Comparison of ENCODE assay signal across 8 cellular contexts in genomic region chr17:83083368-83084201, GRCh38. TPM values are rescaled to one million over a fixed set of nuclear protein-coding genes. Genes with fewer than 3 reads are reported as not detected.
DNase-seq lines count a peak whose midpoint lies in the region; ATAC-seq and TF ChIP-seq lines count a peak whose summit lies in the region.

No MANE protein-coding gene starts in this region.

- H3K4me3 ChIP-seq in Caco-2 (ENCODE audit: low read depth, low read length) (no peak overlapping the region), iPS-20b (ENCODE audit: low read length) (no peak overlapping the region)

- peak overlapping the region; percentile 65 for H3K9ac ChIP-seq in iPS-20b (ENCODE audit: low read depth, low read length)

- H3K27me3 ChIP-seq in Caco-2 (replicated peaks; ENCODE audit: control insufficient read depth, insufficient read depth, low read length) (no peaks in the 10 kb centered on the region), iPS-20b (ENCODE audit: insufficient read depth, low read length) (peaks cover 31% of the 10 kb centered on the region)

- H3K4me1 ChIP-seq in Caco-2 (peaks cover 65% of the 10 kb centered on the region), iPS-20b (ENCODE audit: insufficient read depth, low read length) (peaks cover 11% of the 10 kb centered on the region)

- BruUV-seq in Caco-2 (replicated peaks; lab: Mats Ljungman, UMichigan): no TSS peak

- H3K36me3 ChIP-seq in Caco-2 (ENCODE audit: control insufficient read depth, insufficient read depth, low read length) (peaks cover 5% of the 10 kb centered on the region), iPS-20b (ENCODE audit: insufficient read depth, low read depth, low read length) (no peaks in the 10 kb centered on the region)

- H3K4me3 Mint-ChIP-seq in Caco-2 (ENCODE audit: unreplicated experiment): peak overlapping the region; percentile 55

- CTCF ChIA-PET in Caco-2 (lab: Charles Lee): interaction anchor here (0.6 to 1.4 kb wide), 3 partner anchors 91 to 565 kb away, joined by 3 read pairs; no protein-coding TSS in a partner anchor
- CTCF ChIA-PET in RWPE1 (lab: Yijun Ruan, JAX): interaction anchor here (0.7 kb wide), 1 partner anchor 353 kb away, joined by 3 read pairs; no protein-coding TSS in a partner anchor

- H3K4me1 Mint-ChIP-seq in Caco-2 (ENCODE audit: low read depth, unreplicated experiment): peaks cover 33% of the 10 kb centered on the region

- H3K9me3 Mint-ChIP-seq in Caco-2 (ENCODE audit: unreplicated experiment): no peaks in the 10 kb centered on the region

- H3K27me3 Mint-ChIP-seq in Caco-2 (ENCODE audit: insufficient read depth, unreplicated experiment): no peaks in the 10 kb centered on the region

- H3K27ac ChIP-seq in RWPE1: peak overlapping the region; percentile 90
- H3K27ac ChIP-seq in iPS-20b (ENCODE audit: low read length): no peak overlapping the region

- TF ChIP-seq CTCF in Caco-2 (IDR thresholded peaks at IDR 0.05; ENCODE audit: insufficient read depth in 1 of 2, low read depth in 1 of 2, low read length in 1 of 2, severe bottlenecking in 1 of 2, unreplicated experiment in 1 of 2) (no peak), RWPE1 (conservative IDR thresholded peaks at IDR 0.05; ENCODE audit: low read depth) (no peak)

- DNase-seq in Caco-2: peak; percentile 72 to 77
- peak; percentile 75 for DNase-seq in RWPE1 (ENCODE audit: low spot score)
- peak; percentile 93 for DNase-seq in amniotic epithelial cell (ENCODE audit: low read depth)
- peak; percentile 66 for DNase-seq in stimulated activated CD8-positive, alpha-beta memory T cell treated with anti-CD3 and anti-CD28 coated beads, Interleukin-12 subunit alpha, Interleukin-12 subunit beta, amount 100 ng/mL, for 4 hours (ENCODE audit: low read depth)
- no peak for DNase-seq in NAMALWA (ENCODE audit: low spot score)

- no peak for ATAC-seq in GM21526 (IDR thresholded peaks at IDR 0.05; ENCODE audit: low FRiP score, unreplicated experiment)
- no peak for ATAC-seq in HG02678 (IDR thresholded peaks at IDR 0.05; ENCODE audit: unreplicated experiment)

- POLR2A ChIA-PET in Caco-2 (lab: Charles Lee) (interaction anchor here (0.5 to 1.1 kb wide), 2 partner anchors 8 to 56 kb away, joined by 4 to 5 read pairs; no protein-coding TSS in a partner anchor), RWPE1 (lab: Yijun Ruan, JAX; ENCODE audit: low non-redundant PET) (no interaction called here)

- peaks cover 52% of the 10 kb centered on the region for H3K36me3 Mint-ChIP-seq in Caco-2 (ENCODE audit: insufficient read depth, unreplicated experiment)

- peak overlapping the region; percentile 99 for H3K27ac Mint-ChIP-seq in Caco-2 (ENCODE audit: unreplicated experiment)

- H3K9me3 ChIP-seq in Caco-2 (no peaks in the 10 kb centered on the region), iPS-20b (ENCODE audit: insufficient read depth, low read depth, low read length) (no peaks in the 10 kb centered on the region)

- intact Hi-C loops in Caco-2 (cut with micrococcal nuclease; ENCODE audit: unreplicated experiment): no loop called here

RNA-seq across cellular contexts. Expression of gene METRNL, which starts 4.2 kb away (rescaled TPM):
- 33.8 and 40.9 TPM in 2 replicates for total RNA-seq in Caco-2 (2022)
